In the genomic region with DNA sequence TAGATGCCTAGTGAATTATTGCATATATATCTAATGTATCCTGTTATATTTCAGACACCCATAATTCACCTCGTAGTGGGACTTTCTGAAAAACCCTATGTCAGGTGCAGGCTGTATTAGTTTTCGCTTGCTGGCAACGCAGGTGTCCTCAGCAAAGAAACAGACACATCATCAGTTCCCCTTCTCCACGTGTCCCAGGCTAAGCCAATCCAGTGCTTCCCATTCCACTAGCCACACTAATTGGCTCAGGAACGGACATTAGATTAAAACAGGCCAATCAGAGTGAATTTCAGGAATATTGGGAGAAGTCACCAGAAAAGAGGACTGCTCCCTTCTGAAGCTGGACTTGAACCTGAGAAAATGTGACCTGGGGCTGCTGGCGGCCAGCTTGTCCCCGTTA, we compare ENCODE assay signal across 20 cellular contexts.
"Had no signal": no experiment of that assay in that cellular context is flagged by ENCODE, and none has a peak within 500 bp of the region (broad histone marks: within the 10 kb centered on the region; RNA-seq: fewer than 3 reads in every experiment).

No MANE protein-coding gene starts in this region.

- H3K4me3 ChIP-seq: MG63 had no signal

- DNase-seq: KBM-7, MG63, NCI-H1092, NCI-H1105 treated with DMSO at 0.1 percent for 48 hours, NCI-H1417 treated with DMSO at 0.1 percent for 48 hours, NCI-H146, NCI-H1694 treated with DMSO at 0.1 percent for 48 hours, NCI-H1930, NCI-H2081 treated with DMSO at 0.1 percent for 48 hours, NCI-H2171, NCI-H226, NCI-H446, NCI-H510A treated with DMSO at 0.1 percent for 48 hours, NCI-H526, PC-3, SK-N-SH, SW 1271, T-cell had no signal

- H3K36me3 ChIP-seq: MG63 had no signal

- H3K9me3 ChIP-seq: MG63, SK-N-SH had no signal

- H3K27me3 ChIP-seq: MG63 had no signal

- H3K4me2 ChIP-seq: SK-N-SH had no signal

- H3K27ac ChIP-seq: RWPE1 had no signal

- ATAC-seq: Panc1, PC-3, T-cell had no signal

- H3K9ac ChIP-seq: SK-N-SH had no signal
